14 cellular contexts compared by ENCODE assay signal in genomic region chr6:119294984-119295383, GRCh38. TPM values are rescaled to one million over a fixed set of nuclear protein-coding genes. Genes with fewer than 3 reads are reported as not detected.
A peak's percentile ranks its signal among the peaks of the same experiment; 100 is the strongest.
DNase-seq lines count a peak whose midpoint lies in the region; ATAC-seq lines count a peak whose summit lies in the region.
"Had no signal": no experiment of that assay in that cellular context is flagged by ENCODE, and none has a peak within 500 bp of the region (broad histone marks: within the 10 kb centered on the region; RNA-seq: fewer than 3 reads in every experiment).

No MANE protein-coding gene starts in this region.

- no peaks in the 10 kb centered on the region for H3K27me3 Mint-ChIP-seq in activated naive CD8-positive, alpha-beta T cell treated with anti-CD3 and anti-CD28 coated beads, Interleukin-2, amount 10 ng/mL, durations not matched to agents 7 days and 5 days
- no peaks in the 10 kb centered on the region for H3K27me3 Mint-ChIP-seq in activated naive CD8-positive, alpha-beta T cell treated with anti-CD3 and anti-CD28 coated beads for 36 hours
- H3K27me3 Mint-ChIP-seq in stimulated activated naive CD8-positive, alpha-beta T cell treated with anti-CD3 and anti-CD28 coated beads, Interleukin-15, amount 100 ng/mL, for 72 hours: no peaks in the 10 kb centered on the region

- H3K27ac Mint-ChIP-seq in activated naive CD8-positive, alpha-beta T cell treated with anti-CD3 and anti-CD28 coated beads, Interleukin-2, amount 10 ng/mL, durations not matched to agents 7 days and 5 days: peak overlapping the region; percentile 60
- no peak overlapping the region for H3K27ac Mint-ChIP-seq in activated naive CD8-positive, alpha-beta T cell treated with anti-CD3 and anti-CD28 coated beads for 36 hours
- peak overlapping the region in 1 of 2 donors; percentile 60 for H3K27ac Mint-ChIP-seq in stimulated activated naive CD8-positive, alpha-beta T cell treated with anti-CD3 and anti-CD28 coated beads, Interleukin-15, amount 100 ng/mL, for 72 hours
- H3K27ac Mint-ChIP-seq: endodermal cell had no signal

- peaks cover 17% of the 10 kb centered on the region for H3K4me1 Mint-ChIP-seq in activated naive CD8-positive, alpha-beta T cell treated with anti-CD3 and anti-CD28 coated beads, Interleukin-2, amount 10 ng/mL, durations not matched to agents 7 days and 5 days
- H3K4me1 Mint-ChIP-seq in activated naive CD8-positive, alpha-beta T cell treated with anti-CD3 and anti-CD28 coated beads for 36 hours: peaks cover 16% of the 10 kb centered on the region
- peaks cover 18% of the 10 kb centered on the region for H3K4me1 Mint-ChIP-seq in stimulated activated naive CD8-positive, alpha-beta T cell treated with anti-CD3 and anti-CD28 coated beads, Interleukin-15, amount 100 ng/mL, for 72 hours

- peak; percentile 93 for ATAC-seq in activated naive CD8-positive, alpha-beta T cell treated with anti-CD3 and anti-CD28 coated beads, Interleukin-2, amount 10 ng/mL, durations not matched to agents 7 days and 5 days (ENCODE audit: low read depth)
- ATAC-seq in GM21737 (IDR thresholded peaks at IDR 0.05; ENCODE audit: unreplicated experiment) (peak; percentile 60), HG03460 (IDR thresholded peaks at IDR 0.05; ENCODE audit: unreplicated experiment) (peak; percentile 64), esophagus mucosa (no peak)
- peak; percentile 99 for ATAC-seq in stimulated activated naive CD8-positive, alpha-beta T cell treated with anti-CD3 and anti-CD28 coated beads, Interleukin-15, amount 100 ng/mL, for 72 hours
- ATAC-seq: psoas muscle had no signal

- POLR2A ChIA-PET in activated naive CD8-positive, alpha-beta T cell treated with anti-CD3 and anti-CD28 coated beads, Interleukin-2, amount 10 ng/mL, durations not matched to agents 7 days and 5 days (lab: Charles Lee): interaction anchor here (0.9 kb wide), 1 partner anchor 19 kb away, joined by 5 read pairs; no protein-coding TSS in a partner anchor

- no peaks in the 10 kb centered on the region for H3K9me3 Mint-ChIP-seq in activated naive CD8-positive, alpha-beta T cell treated with anti-CD3 and anti-CD28 coated beads, Interleukin-2, amount 10 ng/mL, durations not matched to agents 7 days and 5 days
- H3K9me3 Mint-ChIP-seq in activated naive CD8-positive, alpha-beta T cell treated with anti-CD3 and anti-CD28 coated beads for 36 hours: no peaks in the 10 kb centered on the region
- no peaks in the 10 kb centered on the region for H3K9me3 Mint-ChIP-seq in stimulated activated naive CD8-positive, alpha-beta T cell treated with anti-CD3 and anti-CD28 coated beads, Interleukin-15, amount 100 ng/mL, for 72 hours
- H3K9me3 Mint-ChIP-seq: endodermal cell had no signal

- H3K36me3 Mint-ChIP-seq in activated naive CD8-positive, alpha-beta T cell treated with anti-CD3 and anti-CD28 coated beads, Interleukin-2, amount 10 ng/mL, durations not matched to agents 7 days and 5 days: peaks cover 26% of the 10 kb centered on the region
- H3K36me3 Mint-ChIP-seq in activated naive CD8-positive, alpha-beta T cell treated with anti-CD3 and anti-CD28 coated beads for 36 hours: peaks cover 23% of the 10 kb centered on the region

- H3K4me3 Mint-ChIP-seq in activated naive CD8-positive, alpha-beta T cell treated with anti-CD3 and anti-CD28 coated beads, Interleukin-2, amount 10 ng/mL, durations not matched to agents 7 days and 5 days: no peak overlapping the region
- no peak overlapping the region for H3K4me3 Mint-ChIP-seq in activated naive CD8-positive, alpha-beta T cell treated with anti-CD3 and anti-CD28 coated beads for 36 hours
- H3K4me3 Mint-ChIP-seq in stimulated activated naive CD8-positive, alpha-beta T cell treated with anti-CD3 and anti-CD28 coated beads, Interleukin-15, amount 100 ng/mL, for 72 hours: peak overlapping the region; percentile 22 to 36
- H3K4me3 Mint-ChIP-seq: endodermal cell had no signal

- no peak for DNase-seq in activated naive CD8-positive, alpha-beta T cell treated with anti-CD3 and anti-CD28 coated beads, Interleukin-2, amount 10 ng/mL, durations not matched to agents 7 days and 5 days
- no peak for DNase-seq in activated naive CD8-positive, alpha-beta T cell treated with anti-CD3 and anti-CD28 coated beads for 36 hours
- no peak for DNase-seq in stimulated activated naive CD8-positive, alpha-beta T cell treated with anti-CD3 and anti-CD28 coated beads, Interleukin-15, amount 100 ng/mL, for 72 hours
- DNase-seq in NCI-H345 treated with DMSO at 0.1 percent for 48 hours (lab: John Stamatoyannopoulos, UW; ENCODE audit: unreplicated experiment): no peak
- DNase-seq in DMS114 treated with DMSO at 0.1 percent for 48 hours (lab: John Stamatoyannopoulos, UW; ENCODE audit: unreplicated experiment): no peak
- DNase-seq: brain microvascular endothelial cell, endodermal cell, Karpas-422, NCI-H187, psoas muscle, WERI-Rb-1 had no signal

RNA-seq across cellular contexts. Expression of gene MAN1A1, which starts 54.6 kb away (rescaled TPM):
- 10 to 100 TPM; 19.2 to 19.5 TPM for total RNA-seq in activated naive CD8-positive, alpha-beta T cell treated with anti-CD3 and anti-CD28 coated beads, Interleukin-2, amount 10 ng/mL, durations not matched to agents 7 days and 5 days
- total RNA-seq in activated naive CD8-positive, alpha-beta T cell treated with anti-CD3 and anti-CD28 coated beads for 36 hours: 10 to 100 TPM; 21.4 to 22.6 TPM
- total RNA-seq in esophagus mucosa: 4.9 TPM

Comparison
In these comparisons a context has a peak if more than half of its experiments do, and no peak if none do; other contexts are left out.
1. H3K4me3 Mint-ChIP-seq: peak in stimulated activated naive CD8-positive, alpha-beta T cell treated with anti-CD3 and anti-CD28 coated beads, Interleukin-15, amount 100 ng/mL, for 72 hours (2 of 2); none in activated naive CD8-positive, alpha-beta T cell treated with anti-CD3 and anti-CD28 coated beads, Interleukin-2, amount 10 ng/mL, durations not matched to agents 7 days and 5 days (single experiment) and activated naive CD8-positive, alpha-beta T cell treated with anti-CD3 and anti-CD28 coated beads for 36 hours (single experiment).